Comparison of ENCODE assay signal across 8 cellular contexts in the genomic region with DNA sequence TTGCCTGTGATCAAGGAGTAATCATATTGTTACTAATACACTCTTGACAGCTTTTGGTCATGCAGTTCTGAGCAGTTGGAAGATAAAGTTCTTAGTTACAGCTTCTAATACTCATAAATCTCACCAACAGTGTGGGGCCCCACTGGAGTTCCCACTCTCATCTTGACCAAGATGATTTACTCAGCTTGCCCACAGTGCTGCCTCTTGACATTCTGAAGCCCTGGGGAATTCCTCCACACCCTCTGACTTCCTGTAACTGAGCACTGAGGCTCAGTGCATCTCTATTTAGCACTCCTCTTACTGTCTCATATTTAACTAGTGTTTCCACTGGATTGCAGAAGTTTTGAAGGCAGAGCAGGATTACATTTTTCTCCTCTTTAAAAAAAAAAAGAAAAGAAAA. TPM values are rescaled to one million over a fixed set of nuclear protein-coding genes. Genes with fewer than 3 reads are reported as not detected.
A peak's percentile ranks its signal among the peaks of the same experiment; 100 is the strongest.
DNase-seq lines count a peak whose midpoint lies in the region; ATAC-seq, FAIRE-seq and TF ChIP-seq lines count a peak whose summit lies in the region.

No MANE protein-coding gene starts in this region.

- H3K9me3 ChIP-seq in DND-41 (ENCODE audit: insufficient read depth, low read length, severe bottlenecking): no peaks in the 10 kb centered on the region

- no peaks in the 10 kb centered on the region for H3K27me3 ChIP-seq in DND-41 (ENCODE audit: insufficient read depth, low read length, poor library complexity)

- H3K9ac ChIP-seq in DND-41 (ENCODE audit: low read depth, low read length): peak overlapping the region; percentile 86

- peak overlapping the region; percentile 91 for H3K4me2 ChIP-seq in DND-41 (ENCODE audit: insufficient read depth, low read length)

- FAIRE-seq in D721Med (lab: Jason Lieb, UNC): no peak

- peak overlapping the region in 1 of 2 experiments; percentile 11; a peak in 1 of 4 replicates for H3K4me3 ChIP-seq in DND-41 (ENCODE audit: low read depth in 1 of 2, low read length in 2 of 2)

- TF ChIP-seq CTCF in DND-41 (IDR thresholded peaks at IDR 0.05; ENCODE audit: borderline replicate concordance, extremely low read depth, low read length, poor library complexity, severe bottlenecking): no peak
- TF ChIP-seq CTCF in D721Med (IDR thresholded peaks at IDR 0.05; ENCODE audit: insufficient read depth, missing control alignments): no peak

- peak overlapping the region; percentile 46 for H2AFZ ChIP-seq in DND-41 (ENCODE audit: low read depth, low read length)

- peak; percentile 31 for ATAC-seq in DND-41 (ENCODE audit: insufficient read depth, low read depth)
- ATAC-seq in GM21360 (IDR thresholded peaks at IDR 0.05; ENCODE audit: unreplicated experiment): peak; percentile 50

- peak overlapping the region; percentile 68 for H3K27ac ChIP-seq in DND-41 (ENCODE audit: low read length)

- H3K36me3 ChIP-seq in DND-41 (ENCODE audit: insufficient read depth, low read length): no peaks in the 10 kb centered on the region; the same call in 1 of the 2 replicates

- H3K4me1 ChIP-seq in DND-41 (ENCODE audit: insufficient read depth, low read length): peaks cover 81% of the 10 kb centered on the region

- H4K20me1 ChIP-seq in DND-41 (ENCODE audit: insufficient read depth, low read length): no peaks in the 10 kb centered on the region

- H3K79me2 ChIP-seq in DND-41 (ENCODE audit: insufficient read depth, low read length): peaks cover 64% of the 10 kb centered on the region

- DNase-seq in DND-41: peak; percentile 66
- peak; percentile 69 for DNase-seq in HT1080 (ENCODE audit: low read depth)
- peak; percentile 56 for DNase-seq in activated CD4-positive, CD25-positive, alpha-beta regulatory T cell treated with anti-CD3 and anti-CD28 coated beads, Interleukin-2, amount 50 U/mL, for 72 hours
- peak; percentile 55 for DNase-seq in dermis blood vessel endothelial cell
- DNase-seq in retina: peak; percentile 8
- DNase-seq in COR-L47 (lab: John Stamatoyannopoulos, UW): no peak
- DNase-seq in D721Med (ENCODE audit: insufficient read length, low spot score): no peak

RNA-seq across cellular contexts. Expression of gene ARL6IP5, which starts 1.9 kb away (rescaled TPM):
- 30.1 and 43.5 TPM in 2 replicates for total RNA-seq in HT1080 (2014; rRNA removed; shearing (Covaris generic))
- polyA plus RNA-seq in HT1080 (2015; cell fraction: cytosol; rRNA removed): 70.7 and 73.8 TPM in 2 replicates
- 46.9 and 53.4 TPM in 2 replicates for polyA plus RNA-seq in HT1080 (2015; cell fraction: nucleus; rRNA removed)
- 90.4 and 109 TPM in 2 replicates for total RNA-seq in dermis blood vessel endothelial cell

RNA-seq across cellular contexts. Expression of gene UBA3, which starts 2.6 kb away (rescaled TPM):
- total RNA-seq in HT1080 (2014; rRNA removed; shearing (Covaris generic)): 55.5 and 55.9 TPM in 2 replicates
- 58.2 and 62.7 TPM in 2 replicates for polyA plus RNA-seq in HT1080 (2015; cell fraction: cytosol; rRNA removed)
- 105 and 111 TPM in 2 replicates for polyA plus RNA-seq in HT1080 (2015; cell fraction: nucleus; rRNA removed)
- total RNA-seq in dermis blood vessel endothelial cell: 67.5 and 74.2 TPM in 2 replicates

RNA-seq across cellular contexts. Expression of gene TMF1, which starts 30.7 kb away (rescaled TPM):
- total RNA-seq in HT1080 (2014; rRNA removed; shearing (Covaris generic)): 9.7 and 12.0 TPM in 2 replicates
- 9.2 and 11.3 TPM in 2 replicates for polyA plus RNA-seq in HT1080 (2015; cell fraction: cytosol; rRNA removed)
- polyA plus RNA-seq in HT1080 (2015; cell fraction: nucleus; rRNA removed): 18.7 and 21.2 TPM in 2 replicates
- total RNA-seq in dermis blood vessel endothelial cell: 37.7 and 37.8 TPM in 2 replicates

RNA-seq across cellular contexts. Expression of gene LMOD3, which starts 39.6 kb away (rescaled TPM):
- 0.19 TPM in 1 of 2 replicates, not detected in the other for total RNA-seq in HT1080 (2014; rRNA removed; shearing (Covaris generic))
- 0.01 and 0.07 TPM in 2 replicates for polyA plus RNA-seq in HT1080 (2015; cell fraction: cytosol; rRNA removed)
- polyA plus RNA-seq in HT1080 (2015; cell fraction: nucleus; rRNA removed): not detected in 2 replicates
- not detected in 2 replicates for total RNA-seq in dermis blood vessel endothelial cell

Comparison
In these comparisons a context has a peak if more than half of its experiments do, and no peak if none do; other contexts are left out.
1. DNase-seq: peak in DND-41 (single experiment), HT1080 (single experiment), activated CD4-positive, CD25-positive, alpha-beta regulatory T cell treated with anti-CD3 and anti-CD28 coated beads, Interleukin-2, amount 50 U/mL, for 72 hours (single experiment), dermis blood vessel endothelial cell (single experiment) and retina (single experiment); none in COR-L47 (single experiment) and D721Med (single experiment).